Comparison of ENCODE assay signal across 26 cellular contexts in the genomic region with DNA sequence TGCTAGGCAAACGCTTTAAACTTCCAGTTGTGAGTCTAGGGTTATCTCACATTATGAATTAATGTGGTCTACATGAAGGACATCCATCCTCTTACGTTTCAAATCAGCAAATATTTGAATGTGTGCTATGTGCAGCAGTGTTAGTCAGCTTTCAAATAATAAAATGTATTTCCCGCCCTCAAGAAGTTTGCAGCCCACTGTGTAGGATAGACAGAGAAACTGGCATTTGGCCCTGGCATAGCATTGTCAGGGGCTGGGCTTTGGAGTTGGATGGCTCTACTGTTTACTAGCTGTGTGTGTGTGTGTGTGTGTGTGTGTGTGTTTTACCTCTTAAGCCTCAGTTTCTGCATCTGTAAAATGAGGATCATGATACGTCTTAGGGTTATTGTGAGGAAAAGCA.
"Had no signal": no experiment of that assay in that cellular context is flagged by ENCODE, and none has a peak within 500 bp of the region (broad histone marks: within the 10 kb centered on the region; RNA-seq: fewer than 3 reads in every experiment).

No MANE protein-coding gene starts in this region.

- ATAC-seq: heart right ventricle; left lung; lower lobe of right lung; mucosa of descending colon; natural killer cell treated with Interleukin-12 subunit alpha and Interleukin-12 subunit beta and Interleukin-15 and Interleukin-18, amount 100 ng/mL, for 72 hours; right lobe of liver; stimulated activated naive B cell treated with anti-CD40 and anti-IgM and Interleukin-4, amounts not matched to agents 10 μg/mL and 1 μg/mL and 100 μg/mL, for 72 hours; T-helper 17 cell; upper lobe of right lung had no signal

- H3K27ac ChIP-seq: breast epithelium, heart right ventricle, left lung, lower lobe of right lung, right lobe of liver, stomach, suprapubic skin, upper lobe of right lung had no signal

- H3K4me1 ChIP-seq: breast epithelium had no signal

- H3K9me3 ChIP-seq: breast epithelium, heart right ventricle, left lung, lower lobe of right lung, mucosa of descending colon, right lobe of liver, stomach, suprapubic skin, tibial artery, upper lobe of right lung had no signal

- H3K36me3 ChIP-seq: breast epithelium, heart right ventricle, left lung, lower lobe of right lung, right lobe of liver, stomach, suprapubic skin, tibial artery, upper lobe of right lung had no signal

- H3K4me3 ChIP-seq: breast epithelium, heart right ventricle, left lung, lower lobe of right lung, mucosa of descending colon, right lobe of liver, stomach, suprapubic skin, tibial artery, upper lobe of right lung had no signal

- H3K27me3 ChIP-seq: breast epithelium, heart right ventricle, stomach, suprapubic skin, tibial artery, upper lobe of right lung had no signal

- DNase-seq: activated CD4-positive, alpha-beta memory T cell treated with anti-CD3 and anti-CD28 coated beads for 36 hours; activated CD4-positive, alpha-beta T cell treated with anti-CD3 and anti-CD28 coated beads, Interleukin-2, amount 10 ng/mL, durations not matched to agents 24 days and 14 days; activated CD4-positive, CD25-positive, alpha-beta regulatory T cell treated with anti-CD3 and anti-CD28 coated beads, Interleukin-2, amount 50 U/mL, for 72 hours; activated CD8-positive, alpha-beta memory T cell treated with anti-CD3 and anti-CD28 coated beads, Interleukin-2, amount 50 U/mL, for 4 hours; activated effector memory CD4-positive, alpha-beta T cell treated with anti-CD3 and anti-CD28 coated beads, Interleukin-2, amount 50 U/mL, for 16 hours; activated naive CD4-positive, alpha-beta T cell treated with anti-CD3 and anti-CD28 coated beads for 36 hours; activated naive CD8-positive, alpha-beta T cell treated with anti-CD3 and anti-CD28 coated beads for 36 hours; activated T-cell treated with anti-CD3 and anti-CD28 coated beads, Interleukin-2, amount 50 U/mL, for 1 hour; amniotic stem cell; central memory CD4-positive, alpha-beta T cell; foreskin melanocyte; heart right ventricle; left lung; lower lobe of right lung; mucosa of descending colon; right lobe of liver; stimulated activated CD4-positive, alpha-beta T cell treated with anti-CD3 and anti-CD28 coated beads, Interleukin-1b, Interleukin-23, amount 100 ng/mL, for 48 hours; stimulated activated naive B cell treated with anti-CD40 and anti-IgM and Interleukin-4, amounts not matched to agents 10 μg/mL and 1 μg/mL and 100 μg/mL, for 72 hours; stomach; T-helper 17 cell; T1000; tibial artery; upper lobe of right lung had no signal
